In genomic region chr7:23743226-23743625, GRCh38 we compare ENCODE assay signal across 26 cellular contexts. TPM values are rescaled to one million over a fixed set of nuclear protein-coding genes. Genes with fewer than 3 reads are reported as not detected.
"Had no signal": no experiment of that assay in that cellular context is flagged by ENCODE, and none has a peak within 500 bp of the region (broad histone marks: within the 10 kb centered on the region; RNA-seq: fewer than 3 reads in every experiment).

No MANE protein-coding gene starts in this region.

- H3K36me3 ChIP-seq: colonic mucosa, esophagus squamous epithelium, gastrocnemius medialis, heart right ventricle, left lung, lower lobe of right lung had no signal

- H3K4me1 ChIP-seq: colonic mucosa, esophagus squamous epithelium, gastrocnemius medialis, heart right ventricle, left lung, lower lobe of right lung had no signal

- ATAC-seq: effector memory CD8-positive, alpha-beta T cell; esophagus mucosa; gastrocnemius medialis; heart right ventricle; left cardiac atrium; left lung; left ventricle myocardium superior; lower lobe of right lung; naive thymus-derived CD4-positive, alpha-beta T cell had no signal

- DNase-seq: colonic mucosa; cortex of kidney; effector CD8-positive, alpha-beta T cell; effector memory CD8-positive, alpha-beta T cell; endodermal cell; erythroblast; esophagus squamous epithelium; foreskin fibroblast; foreskin melanocyte; gastrocnemius medialis; glutamatergic neuron; head of caudate nucleus; heart right ventricle; hippocampal formation; left cardiac atrium; left lung; left ventricle myocardium superior; lower lobe of right lung; midbrain; naive thymus-derived CD4-positive, alpha-beta T cell had no signal

- H3K9me3 ChIP-seq: colonic mucosa, gastrocnemius medialis had no signal

- H3K27ac ChIP-seq: colonic mucosa, epithelial cell of prostate, esophagus squamous epithelium, gastrocnemius medialis, heart right ventricle, left lung, lower lobe of right lung had no signal

- H3K4me3 ChIP-seq: colonic mucosa, esophagus squamous epithelium, gastrocnemius medialis, heart right ventricle, left lung, lower lobe of right lung had no signal

- FAIRE-seq: endometrium, islet of Langerhans, keratinocyte had no signal

- H3K27me3 ChIP-seq: colonic mucosa, esophagus squamous epithelium, gastrocnemius medialis, heart right ventricle, left lung had no signal

RNA-seq across cellular contexts. Expression of gene STK31, which starts 33.2 kb away (rescaled TPM):
- total RNA-seq: glomerular endothelial cell, left ventricle myocardium superior had no signal
